14 cellular contexts compared by ENCODE assay signal in the genomic region with DNA sequence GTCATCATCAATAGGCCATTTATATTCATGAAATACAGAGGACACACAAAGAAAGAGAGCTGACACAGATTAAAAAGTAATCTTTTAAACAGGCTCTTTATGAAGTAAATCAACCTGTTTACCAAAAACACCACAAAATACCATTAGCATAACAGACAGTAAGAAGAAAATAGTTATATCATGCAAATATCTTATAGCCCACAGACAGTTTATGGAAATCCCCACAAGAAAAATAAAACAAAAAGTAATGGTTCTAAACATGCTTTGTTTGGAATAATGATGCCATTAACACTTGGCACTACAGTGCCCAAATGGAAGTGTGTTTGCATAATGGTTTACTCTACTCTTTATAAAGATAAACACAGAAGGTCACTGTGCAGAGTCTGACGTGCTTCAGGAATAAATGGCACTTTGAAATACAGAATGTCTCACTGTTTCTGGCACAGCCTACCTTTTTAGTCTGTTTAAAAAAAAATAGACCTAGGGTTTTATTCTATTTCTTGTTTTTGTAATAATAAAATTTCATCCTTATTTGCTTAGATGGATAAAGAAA. TPM values are rescaled to one million over a fixed set of nuclear protein-coding genes. Genes with fewer than 3 reads are reported as not detected.
"Had no signal": no experiment of that assay in that cellular context is flagged by ENCODE, and none has a peak within 500 bp of the region (broad histone marks: within the 10 kb centered on the region; RNA-seq: fewer than 3 reads in every experiment).

No MANE protein-coding gene starts in this region.

- H3K27ac ChIP-seq: epithelial cell of prostate, neural progenitor cell, sigmoid colon, spleen, suprapubic skin, WERI-Rb-1 had no signal

- H3K27me3 ChIP-seq: neural progenitor cell, sigmoid colon, spleen, suprapubic skin had no signal

- H3K36me3 ChIP-seq: neural progenitor cell, sigmoid colon, spleen, suprapubic skin, WERI-Rb-1 had no signal

- H3K9me3 ChIP-seq: sigmoid colon, suprapubic skin had no signal

- ATAC-seq: activated CD8-positive, alpha-beta memory T cell treated with anti-CD3 and anti-CD28 coated beads, Interleukin-2, amount 10 ng/mL, durations not matched to agents 7 days and 5 days had no signal

- H3K4me3 ChIP-seq: neural progenitor cell, sigmoid colon, spleen, suprapubic skin had no signal

- DNase-seq: activated CD4-positive, alpha-beta T cell treated with anti-CD3 and anti-CD28 coated beads, Interleukin-2, amount 50 U/mL, for 48 hours; activated CD8-positive, alpha-beta memory T cell treated with anti-CD3 and anti-CD28 coated beads, Interleukin-2, amount 10 ng/mL, durations not matched to agents 7 days and 5 days; activated effector memory CD4-positive, alpha-beta T cell treated with Interleukin-2 at 50 U/mL for 16 hours; activated naive CD4-positive, alpha-beta T cell treated with anti-CD3 and anti-CD28 coated beads, Interleukin-2, amount 50 U/mL, for 16 hours; activated T-cell treated with anti-CD3 and anti-CD28 coated beads, Interleukin-2, amount 50 U/mL, for 1 hour; foreskin melanocyte; head of caudate nucleus; midbrain; sigmoid colon; spleen; WERI-Rb-1 had no signal

- H3K4me1 ChIP-seq: neural progenitor cell, spleen, suprapubic skin had no signal

RNA-seq across cellular contexts. Expression of a gene that starts 30.1 kb away (rescaled TPM):
- total RNA-seq: activated CD8-positive, alpha-beta memory T cell treated with anti-CD3 and anti-CD28 coated beads, Interleukin-2, amount 10 ng/mL, durations not matched to agents 7 days and 5 days had no signal
